In the genomic region with DNA sequence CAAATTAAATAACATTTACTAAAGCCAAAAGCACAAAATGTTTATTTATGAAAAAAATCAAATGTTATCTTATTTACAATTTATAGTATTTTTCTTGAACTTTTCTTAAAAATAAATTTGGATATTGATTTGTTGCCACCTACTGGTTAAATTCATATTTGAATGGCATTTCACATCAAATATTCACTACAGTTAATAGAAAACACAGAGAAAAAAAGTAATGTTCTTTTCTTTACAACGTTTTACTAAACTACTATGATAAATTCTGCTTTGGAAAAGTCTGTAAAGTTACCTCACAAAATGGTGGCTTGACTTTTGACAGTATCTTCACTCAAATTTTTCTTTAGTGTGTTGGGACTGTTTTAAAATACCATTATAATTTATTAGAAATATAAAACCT, we compare ENCODE assay signal across 9 cellular contexts. TPM values are rescaled to one million over a fixed set of nuclear protein-coding genes. Genes with fewer than 3 reads are reported as not detected.
A peak's percentile ranks its signal among the peaks of the same experiment; 100 is the strongest.
DNase-seq lines count a peak whose midpoint lies in the region; ATAC-seq, FAIRE-seq and TF ChIP-seq lines count a peak whose summit lies in the region.
"Had no signal": no experiment of that assay in that cellular context is flagged by ENCODE, and none has a peak within 500 bp of the region (broad histone marks: within the 10 kb centered on the region; RNA-seq: fewer than 3 reads in every experiment).

No MANE protein-coding gene starts in this region.

- H3K36me3 ChIP-seq in endodermal cell (ENCODE audit: control insufficient read depth, insufficient read depth, low read length) (no peaks in the 10 kb centered on the region), psoas muscle (ENCODE audit: insufficient read depth in 1 of 2, low read depth in 1 of 2) (no peaks in the 10 kb centered on the region)

- WGBS in endodermal cell (ENCODE audit: insufficient coverage in 1 of 2, insufficient read length in 1 of 2), 2 experiments, result 90% methylated on average over 1 of the region's 1 CpG; no CpG with 5 or more reads in 1 of the 2 experiments
- WGBS in psoas muscle, 3 donors, result 21 to 29% (median 28%) methylated on average over 1 of the region's 1 CpG

- peak; percentile 93 for FAIRE-seq in G401.6 (lab: Jason Lieb, UNC)
- FAIRE-seq in urothelium cell line (lab: Jason Lieb, UNC), result no peak

- peak; percentile 15 for DNase-seq in NCI-H1092 (lab: John Stamatoyannopoulos, UW)
- DNase-seq in endodermal cell, result no peak
- DNase-seq in psoas muscle, result no peak
- DNase-seq in NCI-H1436 treated with DMSO at 0.1 percent for 48 hours (lab: John Stamatoyannopoulos, UW), result no peak
- no peak for DNase-seq in urothelium cell line (ENCODE audit: low spot score)
- no peak for DNase-seq in activated CD4-positive, alpha-beta T cell treated with anti-CD3 and anti-CD28 coated beads, Interleukin-2, amount 50 U/mL, for 4 hours
- DNase-seq: activated naive CD8-positive, alpha-beta T cell treated with anti-CD3 and anti-CD28 coated beads, Interleukin-2, amount 10 ng/mL, durations not matched to agents 7 days and 5 days had no signal

- H3K27ac ChIP-seq in endodermal cell (ENCODE audit: low read depth, low read length), result no peak overlapping the region
- H3K27ac ChIP-seq in psoas muscle, result no peak overlapping the region

- H3K4me1 ChIP-seq in endodermal cell (ENCODE audit: control insufficient read depth, insufficient read depth, low read length) (no peaks in the 10 kb centered on the region), psoas muscle (peaks cover 22% of the 10 kb centered on the region)

- no peak for ATAC-seq in psoas muscle
- ATAC-seq in GM21528 (IDR thresholded peaks at IDR 0.05; ENCODE audit: low FRiP score, unreplicated experiment), result no peak

- no peaks in the 10 kb centered on the region for H3K9me3 ChIP-seq in endodermal cell (ENCODE audit: control insufficient read depth, low read length)
- H3K9me3 ChIP-seq in psoas muscle, result no peaks in the 10 kb centered on the region

- TF ChIP-seq CTCF in endodermal cell (conservative IDR thresholded peaks at IDR 0.05), result peak; percentile 59
- TF ChIP-seq CTCF in psoas muscle (IDR thresholded peaks at IDR 0.05), result peak; percentile 50

- no peaks in the 10 kb centered on the region for H3K27me3 ChIP-seq in endodermal cell (ENCODE audit: control insufficient read depth, insufficient read depth, low read length, poor library complexity, severe bottlenecking)
- no peaks in the 10 kb centered on the region for H3K27me3 ChIP-seq in psoas muscle (ENCODE audit: insufficient read depth in 3 of 3, low read length in 2 of 3)

- H3K4me3 ChIP-seq in endodermal cell (ENCODE audit: low read length) (no peak overlapping the region), psoas muscle (no peak overlapping the region)

- H3K4me1 Mint-ChIP-seq in endodermal cell, result peaks cover 4% of the 10 kb centered on the region

- no peak overlapping the region for H3K9ac ChIP-seq in endodermal cell (ENCODE audit: extremely low read depth, low read length, poor library complexity, severe bottlenecking)

- no peaks in the 10 kb centered on the region for H3K27me3 Mint-ChIP-seq in endodermal cell (ENCODE audit: insufficient read depth)
- H3K27me3 Mint-ChIP-seq: activated naive CD8-positive, alpha-beta T cell treated with anti-CD3 and anti-CD28 coated beads, Interleukin-2, amount 10 ng/mL, durations not matched to agents 7 days and 5 days had no signal

- H3K27ac Mint-ChIP-seq in endodermal cell, result no peak overlapping the region
- H3K27ac Mint-ChIP-seq: activated naive CD8-positive, alpha-beta T cell treated with anti-CD3 and anti-CD28 coated beads, Interleukin-2, amount 10 ng/mL, durations not matched to agents 7 days and 5 days had no signal

- H3K4me3 Mint-ChIP-seq in endodermal cell, result no peak overlapping the region
- H3K4me3 Mint-ChIP-seq: activated naive CD8-positive, alpha-beta T cell treated with anti-CD3 and anti-CD28 coated beads, Interleukin-2, amount 10 ng/mL, durations not matched to agents 7 days and 5 days had no signal

- H3K9me3 Mint-ChIP-seq in endodermal cell, result no peaks in the 10 kb centered on the region
- H3K9me3 Mint-ChIP-seq: activated naive CD8-positive, alpha-beta T cell treated with anti-CD3 and anti-CD28 coated beads, Interleukin-2, amount 10 ng/mL, durations not matched to agents 7 days and 5 days had no signal

- intact Hi-C loops in psoas muscle (cut with DNase I), result loop anchor here (10.0 kb wide), 3 partner anchors 49 to 351 kb away; partner anchors contain the start of gene SRPK2 (in 1 of the 2)

- H3K36me3 Mint-ChIP-seq in endodermal cell (ENCODE audit: low read depth), result no peaks in the 10 kb centered on the region
- H3K36me3 Mint-ChIP-seq: activated naive CD8-positive, alpha-beta T cell treated with anti-CD3 and anti-CD28 coated beads, Interleukin-2, amount 10 ng/mL, durations not matched to agents 7 days and 5 days had no signal

RNA-seq across cellular contexts. Expression of gene SRPK2, which starts 52.7 kb away (rescaled TPM):
- total RNA-seq in endodermal cell (10 to 100 TPM; 60.3 to 76.2 TPM), psoas muscle (10 to 100 TPM; 33.2 to 51.3 (median 39.0) TPM)
- 46.2 TPM for polyA plus RNA-seq in endodermal cell (2013, experiment 1 of 2)
- polyA plus RNA-seq in endodermal cell (2013, experiment 2 of 2), result 44.5 TPM
- 10 to 100 TPM; 12.7 to 22.9 (median 21.7) TPM for polyA plus RNA-seq in psoas muscle
